ENCODE assay signal across 5 cellular contexts in the genomic region with DNA sequence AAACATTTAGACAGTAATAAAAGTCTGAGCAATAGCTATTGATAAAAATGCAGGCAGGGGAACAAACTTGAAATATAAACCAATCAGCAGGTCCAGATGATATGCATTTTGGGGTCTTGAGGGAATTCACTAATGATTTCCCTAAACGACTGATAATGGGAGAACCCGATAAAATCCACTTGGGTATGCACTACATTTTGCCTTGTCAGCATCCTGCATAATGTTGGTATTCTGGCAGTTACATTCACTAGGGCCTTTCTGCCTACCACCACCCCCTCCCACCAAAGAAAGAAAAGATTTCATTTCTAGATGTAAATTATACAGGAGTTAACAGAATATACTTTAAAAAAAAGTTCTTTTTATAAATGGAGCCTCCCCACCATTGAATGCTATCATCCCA.
"Had no signal": no experiment of that assay in that cellular context is flagged by ENCODE, and none has a peak within 500 bp of the region (broad histone marks: within the 10 kb centered on the region; RNA-seq: fewer than 3 reads in every experiment).

No MANE protein-coding gene starts in this region.

- FAIRE-seq: HTR-8/SVneo had no signal

- H3K4me2 ChIP-seq: KMS-11 had no signal

- H3K9ac ChIP-seq: KMS-11 had no signal

- H3K27ac ChIP-seq: HL-60, KMS-11 had no signal

- DNase-seq: KBM-7, KG1 had no signal
